ENCODE assay signal across 8 cellular contexts in genomic region chr18:55415258-55415871, GRCh38.
DNase-seq lines count a peak whose midpoint lies in the region; ATAC-seq and TF ChIP-seq lines count a peak whose summit lies in the region.

No MANE protein-coding gene starts in this region.

- peaks cover 56% of the 10 kb centered on the region for H3K36me3 ChIP-seq in DOHH2 (ENCODE audit: control insufficient read depth, low read length)
- H3K36me3 ChIP-seq in parathyroid adenoma (ENCODE audit: control insufficient read depth, insufficient read depth, low read length), result no peaks in the 10 kb centered on the region

- H3K79me2 ChIP-seq in DOHH2 (ENCODE audit: control insufficient read depth, low read length), result peaks cover 100% of the 10 kb centered on the region
- H3K79me2 ChIP-seq in parathyroid adenoma, result peaks cover 6% of the 10 kb centered on the region

- no peak overlapping the region for H3K4me3 Mint-ChIP-seq in activated T-helper 2 cell treated with anti-CD3 and anti-CD28 coated beads, Interferon-gamma antibody, Interleukin-2, Interleukin-4, amounts not matched to agents 10 μg/mL and 5 μg/mL and 100 μg/mL, durations not matched to agents 14 hours and 24 hours and 36 hours (ENCODE audit: low read depth)
- H3K4me3 Mint-ChIP-seq in type B pancreatic cell, result no peak overlapping the region

- H3K4me1 Mint-ChIP-seq in activated T-helper 2 cell treated with anti-CD3 and anti-CD28 coated beads, Interferon-gamma antibody, Interleukin-2, Interleukin-4, amounts not matched to agents 10 μg/mL and 5 μg/mL and 100 μg/mL, durations not matched to agents 14 hours and 24 hours and 36 hours (ENCODE audit: low read depth), result peaks cover 7% of the 10 kb centered on the region
- H3K4me1 Mint-ChIP-seq in type B pancreatic cell (ENCODE audit: unreplicated experiment), result peaks cover 34% of the 10 kb centered on the region

- no peaks in the 10 kb centered on the region for H3K36me3 Mint-ChIP-seq in activated T-helper 2 cell treated with anti-CD3 and anti-CD28 coated beads, Interferon-gamma antibody, Interleukin-2, Interleukin-4, amounts not matched to agents 10 μg/mL and 5 μg/mL and 100 μg/mL, durations not matched to agents 14 hours and 24 hours and 36 hours (ENCODE audit: low read depth)
- H3K36me3 Mint-ChIP-seq in type B pancreatic cell, result no peaks in the 10 kb centered on the region

- H4K20me1 ChIP-seq in DOHH2 (ENCODE audit: control insufficient read depth, insufficient read depth, low read depth, low read length), result no peaks in the 10 kb centered on the region

- ATAC-seq in GM21786 (IDR thresholded peaks at IDR 0.05; ENCODE audit: unreplicated experiment) (peak; percentile 92), foreskin keratinocyte (peak; percentile 90)

- H3K9me2 ChIP-seq in DOHH2 (replicated peaks; ENCODE audit: control insufficient read depth, low read length), result no peaks in the 10 kb centered on the region

- H3K27ac Mint-ChIP-seq in activated T-helper 2 cell treated with anti-CD3 and anti-CD28 coated beads, Interferon-gamma antibody, Interleukin-2, Interleukin-4, amounts not matched to agents 10 μg/mL and 5 μg/mL and 100 μg/mL, durations not matched to agents 14 hours and 24 hours and 36 hours, result no peak overlapping the region
- H3K27ac Mint-ChIP-seq in type B pancreatic cell, result peak overlapping the region; percentile 52

- H3K4me1 ChIP-seq in DOHH2 (ENCODE audit: control insufficient read depth, low read length), result peaks cover 71% of the 10 kb centered on the region
- H3K4me1 ChIP-seq in foreskin keratinocyte, result no peaks in the 10 kb centered on the region
- peaks cover 3% of the 10 kb centered on the region for H3K4me1 ChIP-seq in parathyroid adenoma

- H3K27me3 ChIP-seq in DOHH2 (ENCODE audit: control insufficient read depth, low read length) (no peaks in the 10 kb centered on the region; the same call in 1 of the 2 replicates), foreskin keratinocyte (no peaks in the 10 kb centered on the region), parathyroid adenoma (ENCODE audit: control insufficient read depth, insufficient read depth, low read length) (no peaks in the 10 kb centered on the region)

- intact Hi-C loops in activated T-helper 2 cell treated with anti-CD3 and anti-CD28 coated beads, Interferon-gamma antibody, Interleukin-2, Interleukin-4, amounts not matched to agents 10 μg/mL and 5 μg/mL and 100 μg/mL, durations not matched to agents 14 hours and 24 hours and 36 hours (cut with micrococcal nuclease), result loop anchor here (1.0 to 5.0 kb wide), 4 partner anchors 73 to 1161 kb away; partner anchors contain the start of gene TCF4

- peaks cover 15% of the 10 kb centered on the region for H3F3A ChIP-seq in DOHH2 (ENCODE audit: control insufficient read depth, insufficient read depth)

- no peaks in the 10 kb centered on the region for H3K9me3 Mint-ChIP-seq in activated T-helper 2 cell treated with anti-CD3 and anti-CD28 coated beads, Interferon-gamma antibody, Interleukin-2, Interleukin-4, amounts not matched to agents 10 μg/mL and 5 μg/mL and 100 μg/mL, durations not matched to agents 14 hours and 24 hours and 36 hours
- no peaks in the 10 kb centered on the region for H3K9me3 Mint-ChIP-seq in type B pancreatic cell

- no peak overlapping the region for H2AFZ ChIP-seq in parathyroid adenoma

- TF ChIP-seq CTCF in DOHH2 (IDR thresholded peaks at IDR 0.05; ENCODE audit: low read depth, low read length, poor library complexity, severe bottlenecking) (peak; percentile 89), foreskin keratinocyte (conservative IDR thresholded peaks at IDR 0.05) (peak; percentile 90), parathyroid adenoma (IDR thresholded peaks at IDR 0.05) (peak; percentile 95), type B pancreatic cell (conservative IDR thresholded peaks at IDR 0.05) (peak; percentile 99)

- H3K4me2 ChIP-seq in DOHH2 (ENCODE audit: low read length), result peak overlapping the region; percentile 97
- no peak overlapping the region for H3K4me2 ChIP-seq in parathyroid adenoma (ENCODE audit: low read length)

- DNase-seq in LHCN-M2 (ENCODE audit: low read depth) (peak; percentile 74), RPMI8226 (peak; percentile 85), foreskin keratinocyte (peak; percentile 12 to 47), type B pancreatic cell (ENCODE audit: extremely low spot score, unreplicated experiment) (peak; percentile 76)
- DNase-seq in activated T-helper 2 cell treated with anti-CD3 and anti-CD28 coated beads, Interferon-gamma antibody, Interleukin-2, Interleukin-4, amounts not matched to agents 10 μg/mL and 5 μg/mL and 100 μg/mL, durations not matched to agents 14 hours and 24 hours and 36 hours (ENCODE audit: low spot score), result peak; percentile 53

- H3K27me3 Mint-ChIP-seq in activated T-helper 2 cell treated with anti-CD3 and anti-CD28 coated beads, Interferon-gamma antibody, Interleukin-2, Interleukin-4, amounts not matched to agents 10 μg/mL and 5 μg/mL and 100 μg/mL, durations not matched to agents 14 hours and 24 hours and 36 hours (ENCODE audit: low read depth), result peaks cover 4% of the 10 kb centered on the region
- H3K27me3 Mint-ChIP-seq in type B pancreatic cell, result peaks cover 2% of the 10 kb centered on the region

- H3K9me3 ChIP-seq in DOHH2 (ENCODE audit: control insufficient read depth, insufficient read depth, low read length) (no peaks in the 10 kb centered on the region), parathyroid adenoma (ENCODE audit: control insufficient read depth, low read length) (no peaks in the 10 kb centered on the region)

- H3K9ac ChIP-seq in parathyroid adenoma, result no peak overlapping the region

- peak overlapping the region; percentile 100 for H3K27ac ChIP-seq in DOHH2 (ENCODE audit: low read depth, low read length)
- H3K27ac ChIP-seq in foreskin keratinocyte, result no peak overlapping the region
- H3K27ac ChIP-seq in parathyroid adenoma, result no peak overlapping the region

- H3K4me3 ChIP-seq in DOHH2 (ENCODE audit: low read length), result peak overlapping the region; percentile 90
- no peak overlapping the region for H3K4me3 ChIP-seq in parathyroid adenoma (ENCODE audit: low read depth, low read length)

Comparison
In these comparisons a context has a peak if more than half of its experiments do, and no peak if none do; other contexts are left out.
1. DNase-seq: peak in every context shown above with its lines; median percentile 85 in RPMI8226; 76 in type B pancreatic cell; 74 in LHCN-M2; 53 in activated T-helper 2 cell treated with anti-CD3 and anti-CD28 coated beads, Interferon-gamma antibody, Interleukin-2, Interleukin-4, amounts not matched to agents 10 μg/mL and 5 μg/mL and 100 μg/mL, durations not matched to agents 14 hours and 24 hours and 36 hours; 30 in foreskin keratinocyte.